In the genomic region with DNA sequence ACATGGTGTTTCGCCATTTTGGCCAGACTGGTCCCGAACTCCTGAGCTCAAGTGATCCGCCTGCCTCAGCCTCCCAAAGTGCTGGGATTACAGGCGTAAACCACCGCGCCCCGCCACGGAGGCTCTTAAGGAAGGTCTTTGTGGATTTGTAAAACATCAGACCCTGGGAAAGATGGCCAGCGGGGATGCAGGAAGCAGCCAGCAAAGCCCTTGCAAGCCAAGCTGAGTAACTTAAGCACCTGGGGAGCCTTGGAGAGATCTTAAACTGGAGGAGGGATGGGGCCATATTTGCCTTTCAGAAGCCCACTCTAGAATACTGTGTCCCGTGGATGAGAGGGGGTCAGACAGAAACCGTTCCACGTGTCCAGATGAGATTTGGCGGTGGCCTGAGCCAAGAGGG, we compare ENCODE assay signal across 13 cellular contexts. TPM values are rescaled to one million over a fixed set of nuclear protein-coding genes. Genes with fewer than 3 reads are reported as not detected.
DNase-seq lines count a peak whose midpoint lies in the region; ATAC-seq, FAIRE-seq and TF ChIP-seq lines count a peak whose summit lies in the region.
"Had no signal": no experiment of that assay in that cellular context is flagged by ENCODE, and none has a peak within 500 bp of the region (broad histone marks: within the 10 kb centered on the region; RNA-seq: fewer than 3 reads in every experiment).

No MANE protein-coding gene starts in this region.

- H3K9me3 ChIP-seq in SJCRH30 (replicated peaks) = no peaks in the 10 kb centered on the region
- H3K9me3 ChIP-seq in H1 (ENCODE audit: insufficient read depth in 2 of 2, low read depth in 1 of 2, low read length in 1 of 2) = no peaks in the 10 kb centered on the region
- peaks cover 5% of the 10 kb centered on the region for H3K9me3 ChIP-seq in trophoblast cell (ENCODE audit: insufficient read depth, low read depth, low read length)
- H3K9me3 ChIP-seq: ovary had no signal

- H4K8ac ChIP-seq in H1 (ENCODE audit: extremely low read depth, insufficient read depth, low read length) (no peak overlapping the region), trophoblast cell (ENCODE audit: low read depth, low read length) (no peak overlapping the region)

- H3K27me3 ChIP-seq in SJCRH30 (no peaks in the 10 kb centered on the region), H1 (replicated peaks in 1 of 4; ENCODE audit: control insufficient read depth in 3 of 4, extremely low read depth in 1 of 4, insufficient read depth in 3 of 4, low read length in 3 of 4) (peaks cover 0 to 18% (median 12%) of the 10 kb centered on the region in 4 experiments; a peak in 6 of 7 replicates), trophoblast cell (ENCODE audit: insufficient read depth, low read length) (peaks cover 5% of the 10 kb centered on the region)
- H3K27me3 ChIP-seq: ovary had no signal

- no peak overlapping the region for H3K56ac ChIP-seq in H1 (replicated peaks; ENCODE audit: insufficient read length, low read depth, low read length)

- TF ChIP-seq CTCF in H1 (IDR thresholded peaks at IDR 0.05; ENCODE audit: control extremely low read depth in 1 of 3, insufficient read depth in 1 of 3, low read depth in 1 of 3, low read length in 3 of 3) = no peak

- ATAC-seq in activated CD8-positive, alpha-beta memory T cell treated with anti-CD3 and anti-CD28 coated beads, Interleukin-2, amount 10 ng/mL, durations not matched to agents 7 days and 5 days = no peak
- ATAC-seq in GM19395 (IDR thresholded peaks at IDR 0.05; ENCODE audit: unreplicated experiment) = no peak

- H4K12ac ChIP-seq in trophoblast cell (ENCODE audit: low read depth, low read length) = no peak overlapping the region

- no peaks in the 10 kb centered on the region for H3K9me3 Mint-ChIP-seq in activated CD8-positive, alpha-beta memory T cell treated with anti-CD3 and anti-CD28 coated beads, Interleukin-2, amount 10 ng/mL, durations not matched to agents 7 days and 5 days (ENCODE audit: low read depth)

- H2BK15ac ChIP-seq in H1 (ENCODE audit: low read length) = no peak overlapping the region

- H2BK5ac ChIP-seq in H1 (ENCODE audit: low read depth, low read length) (peak overlapping the region; percentile 8; the same call in 1 of the 2 replicates), trophoblast cell (ENCODE audit: low read depth, low read length, poor library complexity) (no peak overlapping the region)

- H3K23me2 ChIP-seq in H1 (ENCODE audit: low read depth, low read length) = peaks cover 14% of the 10 kb centered on the region

- H3K4me3 ChIP-seq in SJCRH30 (peak overlapping the region; percentile 84; the same call in 1 of the 2 replicates), H1 (ENCODE audit: extremely low read depth in 1 of 4, insufficient read depth in 2 of 4, low read depth in 3 of 4, low read length in 4 of 4) (peak overlapping the region; percentile 42 to 71 (median 51); a peak in 5 of 8 replicates), trophoblast cell (ENCODE audit: low read depth, low read length) (no peak overlapping the region)

- H2AK5ac ChIP-seq in H1 (ENCODE audit: low read depth, low read length) = no peak overlapping the region
- H2AK5ac ChIP-seq in trophoblast cell (ENCODE audit: low read length) = no peak overlapping the region

- H3K14ac ChIP-seq in H1 (ENCODE audit: insufficient read length) (no peak overlapping the region), trophoblast cell (ENCODE audit: low read length) (no peak overlapping the region)

- H4K91ac ChIP-seq in H1 (replicated peaks; ENCODE audit: insufficient read length, low read length) = peak overlapping the region; percentile 50
- H4K91ac ChIP-seq in trophoblast cell (ENCODE audit: low read depth, low read length) = no peak overlapping the region

- H3K4me2 ChIP-seq in H1 (ENCODE audit: insufficient read depth in 1 of 2, low read depth in 2 of 2, low read length in 2 of 2) = peak overlapping the region; percentile 85 to 87
- H3K4me2 ChIP-seq in trophoblast cell (ENCODE audit: low read length) = peak overlapping the region; percentile 86

- peak overlapping the region; percentile 18; the same call in 1 of the 2 replicates for H2BK12ac ChIP-seq in H1 (ENCODE audit: low read depth, low read length)
- H2BK12ac ChIP-seq in trophoblast cell (ENCODE audit: low read length) = no peak overlapping the region

- H3K4me1 ChIP-seq in SJCRH30 = peaks cover 23% of the 10 kb centered on the region
- H3K4me1 ChIP-seq in H1 (replicated peaks in 1 of 4; ENCODE audit: control insufficient read depth in 3 of 4, insufficient read depth in 4 of 4, low read length in 3 of 4) = peaks cover 6 to 23% (median 11%) of the 10 kb centered on the region in 4 experiments
- H3K4me1 ChIP-seq in trophoblast cell (ENCODE audit: control insufficient read depth in 1 of 2, insufficient read depth in 2 of 2, low read length in 2 of 2) = peaks cover 4 to 12% of the 10 kb centered on the region in 2 experiments

- CTCF ChIA-PET in activated CD8-positive, alpha-beta memory T cell treated with anti-CD3 and anti-CD28 coated beads, Interleukin-2, amount 10 ng/mL, durations not matched to agents 7 days and 5 days (lab: Charles Lee) = interaction anchor here (1.0 to 2.0 kb wide), 6 partner anchors 9 to 138 kb away, joined by 3 to 12 read pairs (median 4); no protein-coding TSS in a partner anchor
- CTCF ChIA-PET in H1 (lab: Charles Lee; ENCODE audit: partially characterized antibody) = interaction anchor here (0.8 to 7.9 kb wide), 9 partner anchors 8 to 138 kb away, joined by 3 to 115 read pairs (median 4); no protein-coding TSS in a partner anchor

- H2BK120ac ChIP-seq in H1 (replicated peaks; ENCODE audit: low read depth, low read length) = peak overlapping the region; percentile 92
- H2BK120ac ChIP-seq in trophoblast cell (ENCODE audit: insufficient read depth, low read length, poor library complexity) = no peak overlapping the region

- TF ChIP-seq RAD21 in H1 (IDR thresholded peaks at IDR 0.05 in 1 of 2, conservative IDR thresholded peaks at IDR 0.05 in 1 of 2; ENCODE audit: low read depth in 2 of 2, low read length in 2 of 2) = no peak

- H2AFZ ChIP-seq in H1 (ENCODE audit: low read length) = peak overlapping the region; percentile 80; the same call in 1 of the 2 replicates
- no peak overlapping the region for H2AFZ ChIP-seq in trophoblast cell (ENCODE audit: insufficient read depth, low read length, poor library complexity)

- peaks cover 53% of the 10 kb centered on the region for H3K27me3 Mint-ChIP-seq in activated CD8-positive, alpha-beta memory T cell treated with anti-CD3 and anti-CD28 coated beads, Interleukin-2, amount 10 ng/mL, durations not matched to agents 7 days and 5 days

- H3K18ac ChIP-seq in H1 (ENCODE audit: extremely low read depth, low read length) (peak overlapping the region; percentile 34; the same call in 1 of the 2 replicates), trophoblast cell (ENCODE audit: low read length) (no peak overlapping the region)

- no peaks in the 10 kb centered on the region for H4K20me1 ChIP-seq in H1 (replicated peaks in 1 of 2; ENCODE audit: control insufficient read depth in 1 of 2, insufficient read depth in 2 of 2, low read length in 2 of 2)

- peak overlapping the region; percentile 34 for H4K5ac ChIP-seq in H1 (ENCODE audit: insufficient read length, low read depth, low read length)

- no peak for FAIRE-seq in H1 (lab: Jason Lieb, UNC)
- FAIRE-seq: GM12892, GM19239 had no signal

- TF ChIP-seq EP300 in H1 (IDR thresholded peaks at IDR 0.05; ENCODE audit: borderline replicate concordance in 1 of 2, low read depth in 2 of 2, low read length in 2 of 2) = no peak

- H3K79me2 ChIP-seq in H1 (ENCODE audit: control insufficient read depth in 1 of 2, insufficient read depth in 2 of 2, low read length in 2 of 2) (no peaks in the 10 kb centered on the region), trophoblast cell (ENCODE audit: control insufficient read depth, insufficient read depth, low read length, poor library complexity) (peaks cover 4% of the 10 kb centered on the region)

- no peak for TF ChIP-seq POLR2A in H1 (IDR thresholded peaks at IDR 0.05; ENCODE audit: control extremely low read depth in 1 of 2, low read depth in 2 of 2, low read length in 2 of 2)

- DNase-seq in activated CD8-positive, alpha-beta memory T cell treated with anti-CD3 and anti-CD28 coated beads, Interleukin-2, amount 10 ng/mL, durations not matched to agents 7 days and 5 days = no peak
- DNase-seq in activated CD8-positive, alpha-beta memory T cell treated with anti-CD3 and anti-CD28 coated beads for 24 hours = no peak
- DNase-seq in SJCRH30 = no peak
- no peak for DNase-seq in H1 (ENCODE audit: low read depth in 1 of 2, low spot score in 2 of 2)
- no peak for DNase-seq in trophoblast cell
- DNase-seq in EL = no peak
- no peak for DNase-seq in GF-D8 (lab: John Stamatoyannopoulos, UW)
- DNase-seq: left ventricle myocardium superior, NCI-H226, ovary had no signal

- POLR2A ChIA-PET in H1 (lab: Charles Lee; ENCODE audit: partially characterized antibody) = interaction anchor here (1.2 to 4.1 kb wide), 9 partner anchors 8 to 132 kb away, joined by 3 to 41 read pairs (median 5); a partner anchor contains a TSS

- H3K27ac ChIP-seq in SJCRH30 (no peak overlapping the region), H1 (ENCODE audit: low read depth, low read length) (no peak overlapping the region), trophoblast cell (ENCODE audit: low read depth, low read length) (no peak overlapping the region)
- H3K27ac ChIP-seq: ovary had no signal

- H2BK20ac ChIP-seq in H1 (ENCODE audit: low read length) = peak overlapping the region; percentile 24

- no peak overlapping the region for H3K27ac Mint-ChIP-seq in activated CD8-positive, alpha-beta memory T cell treated with anti-CD3 and anti-CD28 coated beads, Interleukin-2, amount 10 ng/mL, durations not matched to agents 7 days and 5 days

- H3K4ac ChIP-seq in H1 (replicated peaks; ENCODE audit: insufficient read length, low read depth, low read length) (no peak overlapping the region), trophoblast cell (ENCODE audit: low read depth, low read length) (no peak overlapping the region)

- H3K79me1 ChIP-seq in H1 (ENCODE audit: low read depth, low read length) (no peaks in the 10 kb centered on the region), trophoblast cell (ENCODE audit: low read length) (peaks cover 7% of the 10 kb centered on the region)

- 56% methylated on average over 13 of the region's 13 CpGs; no CpG with 5 or more reads in 1 of the 2 experiments for WGBS in H1 (ENCODE audit: extremely low coverage in 1 of 2, insufficient coverage in 1 of 2, insufficient read length in 1 of 2, insufficient replicate concordance in 2 of 2, low coverage in 1 of 2, low lambda C conversion rate in 2 of 2, missing lambda C conversion rate in 1 of 2), 2 experiments
- WGBS in trophoblast cell (ENCODE audit: extremely low coverage, insufficient coverage, insufficient read length) = no CpG with 5 or more reads among the region's 13 CpGs

- H3K36me3 ChIP-seq in SJCRH30 = no peaks in the 10 kb centered on the region
- no peaks in the 10 kb centered on the region for H3K36me3 ChIP-seq in H1 (ENCODE audit: control insufficient read depth in 2 of 4, insufficient read depth in 4 of 4, low read length in 3 of 4)
- no peaks in the 10 kb centered on the region for H3K36me3 ChIP-seq in trophoblast cell (ENCODE audit: control insufficient read depth in 1 of 2, insufficient read depth in 2 of 2, low read length in 2 of 2)
- H3K36me3 ChIP-seq: ovary had no signal

- H3K4me1 Mint-ChIP-seq in activated CD8-positive, alpha-beta memory T cell treated with anti-CD3 and anti-CD28 coated beads, Interleukin-2, amount 10 ng/mL, durations not matched to agents 7 days and 5 days = peaks cover 16% of the 10 kb centered on the region

- H3K23ac ChIP-seq in H1 (ENCODE audit: insufficient read length) (no peak overlapping the region), trophoblast cell (ENCODE audit: low read length) (no peak overlapping the region)

- no peaks in the 10 kb centered on the region for H3K36me3 Mint-ChIP-seq in activated CD8-positive, alpha-beta memory T cell treated with anti-CD3 and anti-CD28 coated beads, Interleukin-2, amount 10 ng/mL, durations not matched to agents 7 days and 5 days

- peak overlapping the region; percentile 40 for H3K4me3 Mint-ChIP-seq in activated CD8-positive, alpha-beta memory T cell treated with anti-CD3 and anti-CD28 coated beads, Interleukin-2, amount 10 ng/mL, durations not matched to agents 7 days and 5 days

- peak overlapping the region in 2 of 4 experiments; percentile 25 to 34; a peak in 1 of 7 replicates for H3K9ac ChIP-seq in H1 (replicated peaks in 1 of 4; ENCODE audit: extremely low read depth in 1 of 4, low read depth in 3 of 4, low read length in 3 of 4)
- H3K9ac ChIP-seq in trophoblast cell (ENCODE audit: low read length) = no peak overlapping the region

RNA-seq across cellular contexts. Expression of a gene that starts 11.8 kb away (rescaled TPM):
- 10 to 100 TPM; 18.3 to 20.9 TPM for total RNA-seq in activated CD8-positive, alpha-beta memory T cell treated with anti-CD3 and anti-CD28 coated beads, Interleukin-2, amount 10 ng/mL, durations not matched to agents 7 days and 5 days
- 9.7 and 12.5 TPM in 2 replicates for total RNA-seq in SJCRH30 (2014; rRNA removed; shearing (Covaris generic))
- total RNA-seq in H1 (2021; fragmentation: NEBNext Ultra II Directional; extraction: Animal tissue kit (Norgen Biotek cat#: 25700)) = 10.8 and 12.8 TPM in 2 replicates
- 7.3 and 7.5 TPM in 2 replicates for polyA plus RNA-seq in H1 (2011; rRNA removed)
- 11.7 TPM for polyA plus RNA-seq in H1 (2011; cell fraction: cytosol; rRNA removed)
- polyA plus RNA-seq in H1 (2011; cell fraction: nucleus; rRNA removed) = 10.3 TPM
- 12.2 to 13.3 TPM (median 12.6 TPM) in 4 replicates for polyA plus RNA-seq in H1 (2012, experiment 1 of 2)
- polyA plus RNA-seq in H1 (2012, experiment 2 of 2) = 5.7 TPM
- 3.8 TPM for polyA plus RNA-seq in H1 (2013, experiment 1 of 2)
- 3.6 TPM for polyA plus RNA-seq in H1 (2013, experiment 2 of 2)
- polyA minus RNA-seq in H1 (2011; rRNA and poly(A)+ RNA removed) = 13.0 and 13.7 TPM in 2 replicates
- polyA minus RNA-seq in H1 (2011; cell fraction: cytosol; rRNA and poly(A)+ RNA removed) = 7.0 TPM
- 6.8 TPM for polyA minus RNA-seq in H1 (2011; cell fraction: nucleus; rRNA and poly(A)+ RNA removed)
- 2.5 and 2.8 TPM in 2 replicates for polyA plus RNA-seq in trophoblast cell (2013)
